In the genomic region with DNA sequence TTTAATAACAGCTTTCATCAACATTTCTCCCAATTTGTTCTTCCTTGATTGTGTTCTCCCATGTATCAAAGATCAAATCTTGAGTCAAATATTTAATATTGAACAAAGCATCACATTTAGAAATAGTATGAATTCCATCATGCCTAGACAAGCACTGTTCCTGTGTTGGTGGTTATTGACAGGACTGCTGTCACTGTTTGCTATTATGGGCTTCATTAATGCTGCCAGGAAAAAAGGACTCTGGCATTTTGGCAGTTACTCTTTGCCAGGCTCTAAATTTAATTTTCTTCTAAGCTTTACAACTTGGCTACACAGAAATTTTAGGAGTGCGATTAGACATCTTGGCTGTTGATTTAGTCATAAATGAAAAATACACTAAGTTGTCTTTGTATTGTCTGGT, we compare ENCODE assay signal across 23 cellular contexts.
"Had no signal": no experiment of that assay in that cellular context is flagged by ENCODE, and none has a peak within 500 bp of the region (broad histone marks: within the 10 kb centered on the region; RNA-seq: fewer than 3 reads in every experiment).

No MANE protein-coding gene starts in this region.

- H3K36me3 ChIP-seq: esophagus squamous epithelium, neural progenitor cell, right lobe of liver, stomach, thyroid gland, vagina had no signal

- H3K27me3 ChIP-seq: esophagus squamous epithelium, neural progenitor cell, right lobe of liver, stomach, thyroid gland, vagina had no signal

- DNase-seq: cerebellar nuclear complex; cortex of kidney; effector memory CD8-positive, alpha-beta T cell; erythroblast; esophagus squamous epithelium; foreskin melanocyte; glutamatergic neuron; kidney; mesenchymal stem cell; mucosa of descending colon; naive thymus-derived CD4-positive, alpha-beta T cell; right lobe of liver; stimulated activated CD4-positive, alpha-beta T cell treated with anti-CD3 and anti-CD28 coated beads, Interleukin-2, amount 100 ng/mL, for 24 hours; stimulated activated CD4-positive, alpha-beta T cell treated with anti-CD3 and anti-CD28 coated beads, Interleukin-4, amount 100 ng/mL, for 24 hours; stimulated activated naive CD4-positive, alpha-beta T cell treated with Interleukin-2 at 50 U/mL for 16 hours; stomach; thyroid gland; trophoblast cell had no signal

- ATAC-seq: effector memory CD8-positive, alpha-beta T cell; mucosa of descending colon; naive thymus-derived CD4-positive, alpha-beta T cell; right lobe of liver; stimulated activated effector memory CD8-positive, alpha-beta T cell treated with anti-CD3 and anti-CD28 coated beads, Interleukin-12 subunit alpha, Interleukin-12 subunit beta, amount 100 ng/mL, for 72 hours had no signal

- H2AFZ ChIP-seq: neural progenitor cell, parathyroid adenoma had no signal

- H3K4me2 ChIP-seq: neural progenitor cell had no signal

- H3K79me2 ChIP-seq: parathyroid adenoma had no signal

- H3K9ac ChIP-seq: neural progenitor cell, parathyroid adenoma had no signal

- H3K4me1 ChIP-seq: esophagus squamous epithelium, neural progenitor cell, parathyroid adenoma, right lobe of liver, stomach, thyroid gland, vagina had no signal

- H3K4me3 ChIP-seq: esophagus squamous epithelium, lung, mucosa of descending colon, neural progenitor cell, right lobe of liver, stomach, thyroid gland, vagina had no signal

- H3K9me3 ChIP-seq: mucosa of descending colon, right lobe of liver, thyroid gland, vagina had no signal

- H3K27ac ChIP-seq: esophagus squamous epithelium, neural progenitor cell, parathyroid adenoma, right lobe of liver, stomach, thyroid gland, vagina had no signal
